In genomic region chr9:249025-249424, GRCh38 we compare ENCODE assay signal across 1 cellular context.
TF ChIP-seq lines count a peak whose summit lies in the region.

No MANE protein-coding gene starts in this region.

TF ChIP-seq in K562, 482 proteins besides CTCF, POLR2A, EP300 and RAD21 (continued from another document and continues in another):
- TF ChIP-seq JUND (IDR thresholded peaks at IDR 0.05; ENCODE audit: borderline replicate concordance, low read depth, low read length) (peak; percentile 58; the same call in 1 of the 2 replicates), JUND (tag; IDR thresholded peaks at IDR 0.05; ENCODE audit: borderline replicate concordance, low read depth, low read length) (peak; percentile 50; the same call in 1 of the 3 replicates), MCM5 (IDR thresholded peaks at IDR 0.05; ENCODE audit: low read depth) (no peak), ZBTB43 (CRISPR knock-in tag; IDR thresholded peaks at IDR 0.05) (no peak), MYBL2 (IDR thresholded peaks at IDR 0.05; ENCODE audit: low read depth) (no peak), MYBL2 (CRISPR knock-in tag; IDR thresholded peaks at IDR 0.05; ENCODE audit: borderline replicate concordance) (no peak), ZFP36 (IDR thresholded peaks at IDR 0.05; ENCODE audit: low read depth, low read length, partially characterized antibody) (no peak), ZNF592 (IDR thresholded peaks at IDR 0.05) (peak; percentile 13; the same call in 1 of the 2 replicates), KLF6 (CRISPR knock-in tag; IDR thresholded peaks at IDR 0.05; ENCODE audit: borderline replicate concordance) (0 out of 2 replicates have a peak, but pooled peaks have one; percentile 36), PTRF (tag; IDR thresholded peaks at IDR 0.05) (no peak), MED1 (CRISPR knock-in tag; IDR thresholded peaks at IDR 0.05; ENCODE audit: borderline replicate concordance) (no peak), ZKSCAN1 (IDR thresholded peaks at IDR 0.05; ENCODE audit: low read depth, low read length) (no peak), CLOCK (CRISPR knock-in tag; IDR thresholded peaks at IDR 0.05; ENCODE audit: borderline replicate concordance) (no peak), ZNF121 (CRISPR knock-in tag; conservative IDR thresholded peaks at IDR 0.05) (no peak), SMAD1 (IDR thresholded peaks at IDR 0.05; ENCODE audit: low read depth, low read length, partially characterized antibody) (no peak), GTF3C2 (IDR thresholded peaks at IDR 0.05; ENCODE audit: borderline replicate concordance, extremely low read depth, insufficient read length) (no peak), THRAP3 (IDR thresholded peaks at IDR 0.05; ENCODE audit: borderline replicate concordance) (no peak), TEAD4 (IDR thresholded peaks at IDR 0.05; ENCODE audit: low read length) (peak; percentile 29; the same call in 1 of the 2 replicates), TEAD4 (CRISPR knock-in tag; IDR thresholded peaks at IDR 0.05; ENCODE audit: borderline replicate concordance) (no peak), RCOR1 (IDR thresholded peaks at IDR 0.05; ENCODE audit: borderline replicate concordance in 1 of 2, low read depth in 2 of 2, low read length in 2 of 2) (peak in 1 of 2 experiments; percentile 64; a peak in 1 of 4 replicates), ZNF609 (CRISPR knock-in tag; IDR thresholded peaks at IDR 0.05; ENCODE audit: borderline replicate concordance) (no peak), JUN (IDR thresholded peaks at IDR 0.05; ENCODE audit: borderline replicate concordance, low read depth, low read length) (0 out of 2 replicates have a peak, but pooled peaks have one; percentile 45), JUN (CRISPR knock-in tag; IDR thresholded peaks at IDR 0.05; ENCODE audit: borderline replicate concordance) (no peak), ZNF655 (CRISPR knock-in tag; IDR thresholded peaks at IDR 0.05) (no peak), ATF3 (IDR thresholded peaks at IDR 0.05) (peak; percentile 46; the same call in 1 of the 2 replicates), ATF3 (CRISPR knock-in tag; conservative IDR thresholded peaks at IDR 0.05) (no peak), CTBP1 (IDR thresholded peaks at IDR 0.05; ENCODE audit: borderline replicate concordance) (peak; percentile 71), SIRT6 (IDR thresholded peaks at IDR 0.05; ENCODE audit: low read depth, low read length) (no peak), SOX6 (IDR thresholded peaks at IDR 0.05) (0 out of 2 replicates have a peak, but pooled peaks have one; percentile 28)
- TF ChIP-seq, protein P1, sequence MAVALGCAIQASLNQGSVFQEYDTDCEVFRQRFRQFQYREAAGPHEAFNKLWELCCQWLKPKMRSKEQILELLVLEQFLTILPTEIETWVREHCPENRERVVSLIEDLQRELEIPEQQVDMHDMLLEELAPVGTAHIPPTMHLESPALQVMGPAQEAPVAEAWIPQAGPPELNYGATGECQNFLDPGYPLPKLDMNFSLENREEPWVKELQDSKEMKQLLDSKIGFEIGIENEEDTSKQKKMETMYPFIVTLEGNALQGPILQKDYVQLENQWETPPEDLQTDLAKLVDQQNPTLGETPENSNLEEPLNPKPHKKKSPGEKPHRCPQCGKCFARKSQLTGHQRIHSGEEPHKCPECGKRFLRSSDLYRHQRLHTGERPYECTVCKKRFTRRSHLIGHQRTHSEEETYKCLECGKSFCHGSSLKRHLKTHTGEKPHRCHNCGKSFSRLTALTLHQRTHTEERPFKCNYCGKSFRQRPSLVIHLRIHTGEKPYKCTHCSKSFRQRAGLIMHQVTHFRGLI (CRISPR knock-in tag; IDR thresholded peaks at IDR 0.05): no peak
- TF ChIP-seq, protein P2, sequence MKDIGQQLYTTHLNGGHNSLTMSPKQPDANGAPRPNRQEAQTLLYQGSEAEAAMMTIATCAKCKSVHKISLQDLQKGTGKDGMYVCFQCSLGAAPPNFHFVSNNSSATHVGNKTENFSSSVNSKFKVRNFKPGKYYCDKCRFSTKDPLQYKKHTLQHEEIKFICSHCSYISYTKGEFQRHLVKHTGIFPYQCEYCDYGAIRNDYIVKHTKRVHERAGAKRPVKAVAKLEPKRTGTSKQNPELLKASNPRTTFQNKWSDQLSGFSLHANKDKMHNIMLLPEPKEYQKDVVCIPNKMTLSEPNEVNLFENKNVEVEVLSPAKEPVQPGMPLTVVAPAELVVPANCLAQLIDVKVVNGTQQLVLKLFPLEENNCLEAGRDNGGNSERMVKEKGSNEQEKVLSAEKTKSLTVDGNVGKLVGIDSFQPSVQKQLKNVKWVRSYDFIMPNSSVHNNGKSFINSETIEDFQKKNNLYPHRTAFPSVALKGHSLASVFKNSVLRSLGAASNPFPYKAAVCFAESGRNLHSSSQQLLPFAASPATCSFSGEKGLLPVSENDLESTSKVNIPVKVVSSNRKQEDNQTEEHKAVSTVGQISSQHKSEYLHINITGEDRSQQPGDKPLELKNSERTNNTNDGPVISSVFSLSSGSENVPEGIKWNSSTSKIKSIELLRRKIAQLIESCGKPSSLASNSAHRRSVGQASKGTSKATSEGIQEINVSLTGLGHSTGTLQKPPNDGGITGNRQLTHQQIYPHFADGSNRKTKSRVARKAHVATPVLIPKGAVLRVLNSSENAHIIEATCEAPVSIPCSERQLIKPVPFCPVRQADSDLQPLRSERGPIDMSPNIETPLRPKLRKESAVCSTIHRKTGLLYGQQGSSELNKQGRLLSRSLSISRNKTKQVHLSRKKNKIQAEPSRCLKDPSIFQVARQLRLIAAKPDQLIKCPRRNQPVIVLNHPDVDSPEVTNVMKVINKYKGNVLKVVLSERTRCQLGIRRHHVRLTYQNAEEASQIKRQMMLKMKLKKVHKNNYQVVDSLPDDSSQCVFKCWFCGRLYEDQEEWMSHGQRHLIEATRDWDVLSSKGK (CRISPR knock-in tag; IDR thresholded peaks at IDR 0.05): no peak
